ENCODE assay signal across 1 cellular context in the genomic region with DNA sequence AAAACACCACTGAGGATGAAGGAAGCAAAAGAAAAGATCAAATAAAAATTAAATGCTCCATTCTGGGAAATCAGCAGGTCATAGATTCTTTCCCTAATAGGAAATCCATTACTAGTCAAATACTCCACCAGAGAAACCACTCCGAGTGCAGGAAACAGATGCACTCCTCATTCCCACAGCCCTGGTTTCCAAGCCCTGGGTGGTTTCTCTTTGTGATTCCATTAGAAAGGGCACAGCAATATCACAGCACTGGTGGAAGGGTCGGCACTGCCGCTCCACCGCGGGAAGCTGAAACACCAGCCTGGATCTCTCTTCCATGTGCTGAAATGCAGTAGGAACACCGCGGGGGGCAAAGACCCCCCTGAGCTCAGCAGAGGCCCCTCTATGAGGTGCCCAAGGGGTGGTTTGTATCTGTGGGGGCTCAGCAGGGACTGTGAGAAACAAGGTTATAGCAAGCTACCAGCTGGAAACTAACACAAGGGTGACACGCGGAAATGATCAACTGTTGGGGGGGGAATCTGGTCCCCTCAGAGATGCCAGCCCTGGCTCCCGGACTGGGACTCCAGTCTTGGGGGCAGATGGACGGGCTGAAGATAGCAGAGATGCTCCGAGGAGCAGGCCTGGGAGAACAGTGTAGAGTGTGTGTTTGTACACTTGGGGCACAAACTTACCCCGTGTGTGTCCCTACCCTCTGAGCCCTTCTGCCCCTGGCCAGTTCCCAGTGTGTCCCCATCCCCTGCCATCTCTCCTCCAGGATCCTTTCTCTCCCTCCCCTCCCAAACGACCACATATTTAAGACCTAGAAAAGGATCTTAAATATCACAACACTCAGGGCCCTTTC.
TF ChIP-seq lines count a peak whose summit lies in the region.

No MANE protein-coding gene starts in this region.

TF ChIP-seq in neural cell, 6 proteins besides CTCF, POLR2A, EP300 and RAD21:
- TF ChIP-seq TAF1 (IDR thresholded peaks at IDR 0.05; ENCODE audit: low read depth) (no peak), SMC3 (conservative IDR thresholded peaks at IDR 0.05; ENCODE audit: poor library complexity) (no peak), POLR2AphosphoS5 (IDR thresholded peaks at IDR 0.05) (no peak), MXI1 (conservative IDR thresholded peaks at IDR 0.05; ENCODE audit: poor library complexity, severe bottlenecking) (no peak), EZH2 (IDR thresholded peaks at IDR 0.05; ENCODE audit: borderline replicate concordance, insufficient read depth, low read length, poor library complexity, severe bottlenecking) (no peak)
- TF ChIP-seq, protein P1, sequence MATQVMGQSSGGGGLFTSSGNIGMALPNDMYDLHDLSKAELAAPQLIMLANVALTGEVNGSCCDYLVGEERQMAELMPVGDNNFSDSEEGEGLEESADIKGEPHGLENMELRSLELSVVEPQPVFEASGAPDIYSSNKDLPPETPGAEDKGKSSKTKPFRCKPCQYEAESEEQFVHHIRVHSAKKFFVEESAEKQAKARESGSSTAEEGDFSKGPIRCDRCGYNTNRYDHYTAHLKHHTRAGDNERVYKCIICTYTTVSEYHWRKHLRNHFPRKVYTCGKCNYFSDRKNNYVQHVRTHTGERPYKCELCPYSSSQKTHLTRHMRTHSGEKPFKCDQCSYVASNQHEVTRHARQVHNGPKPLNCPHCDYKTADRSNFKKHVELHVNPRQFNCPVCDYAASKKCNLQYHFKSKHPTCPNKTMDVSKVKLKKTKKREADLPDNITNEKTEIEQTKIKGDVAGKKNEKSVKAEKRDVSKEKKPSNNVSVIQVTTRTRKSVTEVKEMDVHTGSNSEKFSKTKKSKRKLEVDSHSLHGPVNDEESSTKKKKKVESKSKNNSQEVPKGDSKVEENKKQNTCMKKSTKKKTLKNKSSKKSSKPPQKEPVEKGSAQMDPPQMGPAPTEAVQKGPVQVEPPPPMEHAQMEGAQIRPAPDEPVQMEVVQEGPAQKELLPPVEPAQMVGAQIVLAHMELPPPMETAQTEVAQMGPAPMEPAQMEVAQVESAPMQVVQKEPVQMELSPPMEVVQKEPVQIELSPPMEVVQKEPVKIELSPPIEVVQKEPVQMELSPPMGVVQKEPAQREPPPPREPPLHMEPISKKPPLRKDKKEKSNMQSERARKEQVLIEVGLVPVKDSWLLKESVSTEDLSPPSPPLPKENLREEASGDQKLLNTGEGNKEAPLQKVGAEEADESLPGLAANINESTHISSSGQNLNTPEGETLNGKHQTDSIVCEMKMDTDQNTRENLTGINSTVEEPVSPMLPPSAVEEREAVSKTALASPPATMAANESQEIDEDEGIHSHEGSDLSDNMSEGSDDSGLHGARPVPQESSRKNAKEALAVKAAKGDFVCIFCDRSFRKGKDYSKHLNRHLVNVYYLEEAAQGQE (IDR thresholded peaks at IDR 0.05; ENCODE audit: borderline replicate concordance) = no peak
